ENCODE assay signal across 19 cellular contexts in genomic region chr13:97298816-97299215, GRCh38.
A peak's percentile ranks its signal among the peaks of the same experiment; 100 is the strongest.
DNase-seq lines count a peak whose midpoint lies in the region; ATAC-seq and TF ChIP-seq lines count a peak whose summit lies in the region.
"Had no signal": no experiment of that assay in that cellular context is flagged by ENCODE, and none has a peak within 500 bp of the region (broad histone marks: within the 10 kb centered on the region; RNA-seq: fewer than 3 reads in every experiment).

No MANE protein-coding gene starts in this region.

- H2AFZ ChIP-seq in osteoblast (ENCODE audit: low read length) (no peak overlapping the region), hepatocyte (no peak overlapping the region)

- peak overlapping the region; percentile 39 for H3K27ac ChIP-seq in osteoblast (ENCODE audit: low read depth, low read length)
- no peak overlapping the region for H3K27ac ChIP-seq in hepatocyte
- H3K27ac ChIP-seq: Peyer's patch, right atrium auricular region, uterus had no signal

- H3K36me3 ChIP-seq in osteoblast (ENCODE audit: insufficient read depth, low read length): no peaks in the 10 kb centered on the region
- H3K36me3 ChIP-seq in hepatocyte (replicated peaks; ENCODE audit: insufficient read depth, low read depth): no peaks in the 10 kb centered on the region
- H3K36me3 ChIP-seq: Peyer's patch, right atrium auricular region, uterus had no signal

- H3K9me2 ChIP-seq in hepatocyte (replicated peaks; ENCODE audit: insufficient read depth): no peaks in the 10 kb centered on the region

- peak overlapping the region; percentile 20 for H3K27ac Mint-ChIP-seq in Calu3 (ENCODE audit: unreplicated experiment)
- H3K27ac Mint-ChIP-seq: activated naive CD8-positive, alpha-beta T cell treated with anti-CD3 and anti-CD28 coated beads, Interleukin-2, amount 50 U/mL, for 24 hours; natural killer cell; stimulated activated memory B cell treated with anti-CD40 and anti-IgM and Interleukin-4, amounts not matched to agents 10 μg/mL and 1 μg/mL and 100 μg/mL, for 72 hours had no signal

- no peaks in the 10 kb centered on the region for H3K9me3 ChIP-seq in osteoblast (ENCODE audit: low read depth, low read length)
- H3K9me3 ChIP-seq in hepatocyte (ENCODE audit: low read depth): no peaks in the 10 kb centered on the region
- H3K9me3 ChIP-seq: Peyer's patch, right atrium auricular region, uterus had no signal

- H3K79me2 ChIP-seq in osteoblast (ENCODE audit: insufficient read depth, low read length) (peaks cover 36% of the 10 kb centered on the region), hepatocyte (peaks cover 90% of the 10 kb centered on the region)

- H4K20me1 ChIP-seq in osteoblast (ENCODE audit: insufficient read depth, low read length) (peaks cover 7% of the 10 kb centered on the region), hepatocyte (ENCODE audit: insufficient read depth, poor library complexity, severe bottlenecking) (peaks cover 13% of the 10 kb centered on the region)

- no peak overlapping the region for H3K4me3 ChIP-seq in osteoblast (ENCODE audit: insufficient read depth, low read length)
- no peak overlapping the region for H3K4me3 ChIP-seq in hepatocyte
- H3K4me3 ChIP-seq: Peyer's patch, right atrium auricular region, uterus had no signal

- intact Hi-C loops in Calu3 (cut with micrococcal nuclease; ENCODE audit: unreplicated experiment): no loop called here

- no peaks in the 10 kb centered on the region for H3K27me3 Mint-ChIP-seq in Calu3 (ENCODE audit: unreplicated experiment)
- H3K27me3 Mint-ChIP-seq: activated naive CD8-positive, alpha-beta T cell treated with anti-CD3 and anti-CD28 coated beads, Interleukin-2, amount 50 U/mL, for 24 hours; CD4-positive, alpha-beta memory T cell; stimulated activated memory B cell treated with anti-CD40 and anti-IgM and Interleukin-4, amounts not matched to agents 10 μg/mL and 1 μg/mL and 100 μg/mL, for 72 hours had no signal

- BruUV-seq in Calu3 (replicated peaks; lab: Mats Ljungman, UMichigan): no TSS peak

- ATAC-seq in GM19395 (IDR thresholded peaks at IDR 0.05; ENCODE audit: unreplicated experiment) (peak; percentile 64), GM21447 (IDR thresholded peaks at IDR 0.05; ENCODE audit: unreplicated experiment) (no peak)
- ATAC-seq: activated naive CD8-positive, alpha-beta T cell treated with anti-CD3 and anti-CD28 coated beads, Interleukin-2, amount 50 U/mL, for 24 hours; HCT116; left ventricle myocardium superior; natural killer cell; stimulated activated memory B cell treated with anti-CD40 and anti-IgM and Interleukin-4, amounts not matched to agents 10 μg/mL and 1 μg/mL and 100 μg/mL, for 72 hours had no signal

- H3K4me2 ChIP-seq in osteoblast (ENCODE audit: insufficient read depth, low read length): peak overlapping the region; percentile 67
- no peak overlapping the region for H3K4me2 ChIP-seq in hepatocyte

- peaks cover 21% of the 10 kb centered on the region for H3K4me1 Mint-ChIP-seq in Calu3 (ENCODE audit: low read depth, unreplicated experiment)

- H3K27me3 ChIP-seq in osteoblast (ENCODE audit: insufficient read depth, low read length) (no peaks in the 10 kb centered on the region), hepatocyte (no peaks in the 10 kb centered on the region)
- H3K27me3 ChIP-seq: Peyer's patch, right atrium auricular region, uterus had no signal

- DNase-seq in Calu3 (no peak), amniotic epithelial cell (ENCODE audit: low read depth) (peak; percentile 47), osteoblast (ENCODE audit: insufficient read length, low spot score, missing footprints) (no peak), hepatocyte (ENCODE audit: low spot score) (no peak)
- DNase-seq in central memory CD4-positive, alpha-beta T cell: no peak
- DNase-seq: activated CD4-positive, CD25-positive, alpha-beta regulatory T cell treated with anti-CD3 and anti-CD28 coated beads, Interleukin-2, amount 50 U/mL, for 72 hours; activated naive CD8-positive, alpha-beta T cell treated with anti-CD3 and anti-CD28 coated beads, Interleukin-2, amount 50 U/mL, for 24 hours; CD4-positive, alpha-beta memory T cell; left ventricle myocardium superior; natural killer cell; NCI-H446 treated with DMSO at 0.1 percent for 48 hours; Peyer's patch; T-helper 1 cell; uterus had no signal

- WGBS in hepatocyte (ENCODE audit: low lambda C conversion rate, missing lambda C conversion rate): 88% methylated on average over 1 of the region's 1 CpG

- no peaks in the 10 kb centered on the region for H3K9me3 Mint-ChIP-seq in Calu3 (ENCODE audit: low read depth, unreplicated experiment)
- H3K9me3 Mint-ChIP-seq: activated naive CD8-positive, alpha-beta T cell treated with anti-CD3 and anti-CD28 coated beads, Interleukin-2, amount 50 U/mL, for 24 hours; CD4-positive, alpha-beta memory T cell; natural killer cell; stimulated activated memory B cell treated with anti-CD40 and anti-IgM and Interleukin-4, amounts not matched to agents 10 μg/mL and 1 μg/mL and 100 μg/mL, for 72 hours had no signal

- CTCF ChIA-PET in Calu3 (lab: Charles Lee): no interaction called here

- H3K36me3 Mint-ChIP-seq in Calu3 (ENCODE audit: insufficient read depth, unreplicated experiment): peaks cover 6% of the 10 kb centered on the region
- H3K36me3 Mint-ChIP-seq: natural killer cell had no signal

- no peak overlapping the region for H3K4me3 Mint-ChIP-seq in Calu3 (ENCODE audit: low read depth, unreplicated experiment)
- H3K4me3 Mint-ChIP-seq: activated naive CD8-positive, alpha-beta T cell treated with anti-CD3 and anti-CD28 coated beads, Interleukin-2, amount 50 U/mL, for 24 hours; CD4-positive, alpha-beta memory T cell; natural killer cell; stimulated activated memory B cell treated with anti-CD40 and anti-IgM and Interleukin-4, amounts not matched to agents 10 μg/mL and 1 μg/mL and 100 μg/mL, for 72 hours had no signal

- peaks cover 33% of the 10 kb centered on the region for H3K4me1 ChIP-seq in osteoblast (ENCODE audit: insufficient read depth, low read length)
- peaks cover 18% of the 10 kb centered on the region for H3K4me1 ChIP-seq in hepatocyte (ENCODE audit: insufficient read depth)

- TF ChIP-seq CTCF in Calu3 (IDR thresholded peaks at IDR 0.05; ENCODE audit: unreplicated experiment): no peak
- no peak for TF ChIP-seq CTCF in osteoblast (IDR thresholded peaks at IDR 0.05; ENCODE audit: extremely low read depth, low read depth, low read length)
- no peak for TF ChIP-seq CTCF in hepatocyte (IDR thresholded peaks at IDR 0.05; ENCODE audit: poor library complexity)
